14 cellular contexts compared by ENCODE assay signal in the genomic region with DNA sequence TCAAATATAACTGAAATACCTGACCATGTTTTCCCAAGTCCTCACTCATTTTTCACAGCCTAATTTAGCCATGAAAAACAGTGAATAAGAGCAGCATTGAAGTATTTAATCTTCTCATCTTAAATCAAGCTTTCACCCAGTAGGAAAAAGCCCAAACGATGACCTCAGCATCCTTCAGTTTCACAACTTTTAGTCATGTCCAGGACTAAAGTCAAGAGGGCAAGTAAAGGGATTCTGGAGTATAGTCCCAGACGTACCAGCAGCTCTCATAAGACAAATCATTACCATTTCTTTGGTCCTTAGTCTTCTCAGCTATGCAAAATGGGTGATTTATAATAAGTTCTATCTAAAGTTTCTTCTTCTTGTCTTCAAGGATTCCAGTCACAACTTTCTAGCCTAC.
DNase-seq lines count a peak whose midpoint lies in the region; ATAC-seq and TF ChIP-seq lines count a peak whose summit lies in the region.
"Had no signal": no experiment of that assay in that cellular context is flagged by ENCODE, and none has a peak within 500 bp of the region (broad histone marks: within the 10 kb centered on the region; RNA-seq: fewer than 3 reads in every experiment).

No MANE protein-coding gene starts in this region.

- H3K4me1 ChIP-seq in right atrium auricular region, result no peaks in the 10 kb centered on the region
- H3K4me1 ChIP-seq in left lung, result no peaks in the 10 kb centered on the region
- no peaks in the 10 kb centered on the region for H3K4me1 ChIP-seq in Caco-2

- CTCF ChIA-PET in Caco-2 (lab: Charles Lee), result no interaction called here

- ATAC-seq in Right ventricle myocardium inferior (peak; percentile 85), left lung (peak; percentile 54), sciatic nerve (peak; percentile 92)
- ATAC-seq in activated CD4-positive, CD25-positive, alpha-beta regulatory T cell treated with anti-CD3 and anti-CD28 coated beads, Interleukin-2, amount 50 U/mL, for 24 hours, result no peak
- ATAC-seq: HCT116 had no signal

- H3K4me1 Mint-ChIP-seq in Caco-2 (ENCODE audit: low read depth, unreplicated experiment), result peaks cover under 1% of the 10 kb centered on the region
- H3K4me1 Mint-ChIP-seq: CD8-positive, alpha-beta memory T cell had no signal

- BruUV-seq in Caco-2 (replicated peaks; lab: Mats Ljungman, UMichigan), result no TSS peak

- DNase-seq in Right ventricle myocardium inferior (ENCODE audit: missing footprints) (no peak), right atrium auricular region (ENCODE audit: low spot score) (no peak), epithelial cell of proximal tubule (ENCODE audit: low read depth) (peak; percentile 35), left lung (no peak), sciatic nerve (ENCODE audit: low spot score) (no peak), Caco-2 (no peak), NCI-H510A (lab: John Stamatoyannopoulos, UW) (no peak)
- DNase-seq: CD8-positive, alpha-beta memory T cell; DMS53; GF-D8; GM23248 had no signal

- H3K4me3 ChIP-seq in right atrium auricular region (no peak overlapping the region), epithelial cell of proximal tubule (ENCODE audit: low read depth, low read length) (no peak overlapping the region), left lung (no peak overlapping the region), Caco-2 (ENCODE audit: low read depth, low read length) (no peak overlapping the region)
- H3K4me3 ChIP-seq: GM23248 had no signal

- H3K36me3 ChIP-seq in right atrium auricular region (no peaks in the 10 kb centered on the region), left lung (no peaks in the 10 kb centered on the region), Caco-2 (ENCODE audit: control insufficient read depth, insufficient read depth, low read length) (no peaks in the 10 kb centered on the region)

- no peaks in the 10 kb centered on the region for H3K27me3 Mint-ChIP-seq in Caco-2 (ENCODE audit: insufficient read depth, unreplicated experiment)

- H3K9me3 Mint-ChIP-seq in Caco-2 (ENCODE audit: unreplicated experiment), result no peaks in the 10 kb centered on the region
- H3K9me3 Mint-ChIP-seq: CD8-positive, alpha-beta memory T cell had no signal

- no peak overlapping the region for H3K27ac Mint-ChIP-seq in Caco-2 (ENCODE audit: unreplicated experiment)
- H3K27ac Mint-ChIP-seq: CD8-positive, alpha-beta memory T cell had no signal

- no peak overlapping the region for H3K27ac ChIP-seq in right atrium auricular region
- H3K27ac ChIP-seq in left lung, result no peak overlapping the region
- H3K27ac ChIP-seq: 22Rv1, GM23248 had no signal

- H3K27me3 ChIP-seq in right atrium auricular region (no peaks in the 10 kb centered on the region), left lung (no peaks in the 10 kb centered on the region), Caco-2 (replicated peaks; ENCODE audit: control insufficient read depth, insufficient read depth, low read length) (no peaks in the 10 kb centered on the region)

- TF ChIP-seq CTCF in right atrium auricular region (IDR thresholded peaks at IDR 0.05) (no peak), epithelial cell of proximal tubule (conservative IDR thresholded peaks at IDR 0.05; ENCODE audit: low read depth, low read length) (no peak), left lung (IDR thresholded peaks at IDR 0.05) (no peak), Caco-2 (IDR thresholded peaks at IDR 0.05; ENCODE audit: insufficient read depth in 1 of 2, low read depth in 1 of 2, low read length in 1 of 2, severe bottlenecking in 1 of 2, unreplicated experiment in 1 of 2) (no peak)

- intact Hi-C loops in Right ventricle myocardium inferior (cut with DNase I) (no loop called here), left lung (cut with DNase I) (no loop called here), sciatic nerve (cut with DNase I) (no loop called here), Caco-2 (cut with micrococcal nuclease; ENCODE audit: unreplicated experiment) (no loop called here)

- H3K9me3 ChIP-seq in right atrium auricular region, result no peaks in the 10 kb centered on the region
- no peaks in the 10 kb centered on the region for H3K9me3 ChIP-seq in left lung
- H3K9me3 ChIP-seq in Caco-2, result no peaks in the 10 kb centered on the region

- no peaks in the 10 kb centered on the region for H3K36me3 Mint-ChIP-seq in Caco-2 (ENCODE audit: insufficient read depth, unreplicated experiment)
- H3K36me3 Mint-ChIP-seq: CD8-positive, alpha-beta memory T cell had no signal

- POLR2A ChIA-PET in Caco-2 (lab: Charles Lee), result no interaction called here

- H3K4me3 Mint-ChIP-seq in Caco-2 (ENCODE audit: unreplicated experiment), result no peak overlapping the region
- H3K4me3 Mint-ChIP-seq: CD8-positive, alpha-beta memory T cell had no signal

Comparison
In these comparisons a context has a peak if more than half of its experiments do, and no peak if none do; other contexts are left out.
1. ATAC-seq: peak in Right ventricle myocardium inferior (single experiment), left lung (single experiment) and sciatic nerve (single experiment); none in activated CD4-positive, CD25-positive, alpha-beta regulatory T cell treated with anti-CD3 and anti-CD28 coated beads, Interleukin-2, amount 50 U/mL, for 24 hours (0 of 2).